In the genomic region with DNA sequence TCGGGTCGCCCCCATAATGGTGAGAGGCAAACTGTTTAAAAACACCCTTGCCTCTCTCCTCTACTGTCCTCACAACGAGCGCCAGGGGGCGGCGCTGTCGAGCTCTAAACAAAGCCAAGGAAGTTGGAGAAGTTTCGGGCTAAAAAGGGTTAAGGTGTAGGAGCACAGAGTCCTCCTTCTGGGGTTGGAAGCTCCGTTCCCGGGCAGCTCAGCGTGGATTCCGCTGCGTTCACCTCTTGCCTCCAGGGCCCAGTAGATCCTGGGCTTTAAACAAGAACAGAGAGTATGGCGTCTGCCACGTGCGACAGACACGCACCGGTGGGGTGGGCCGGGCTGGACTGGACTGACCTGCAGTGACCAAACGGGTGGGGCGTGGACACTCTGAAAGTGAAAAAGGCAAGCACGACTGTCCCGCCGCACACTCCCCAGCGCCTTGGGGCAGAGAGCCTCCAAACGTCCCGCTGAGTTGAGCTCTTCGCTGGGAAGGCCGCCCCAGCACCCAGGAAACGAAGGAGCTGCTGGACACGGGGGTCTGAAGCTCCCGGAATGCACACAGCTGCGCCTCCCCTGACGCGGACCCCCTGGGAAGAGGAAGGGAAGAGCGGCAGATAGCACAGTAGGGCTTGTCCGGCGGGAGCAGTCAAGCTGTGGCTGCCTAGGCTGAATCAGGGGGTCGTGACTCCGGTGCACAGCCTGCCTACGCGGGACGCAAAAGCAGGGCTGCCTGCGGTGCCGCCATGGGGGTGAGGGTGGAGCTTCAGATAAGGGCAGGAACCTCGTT, we compare ENCODE assay signal across 1 cellular context.
TF ChIP-seq lines count a peak whose summit lies in the region.

No MANE protein-coding gene starts in this region.

TF ChIP-seq in HepG2, 621 proteins besides CTCF, POLR2A, EP300 and RAD21:
- TF ChIP-seq SMC3 (IDR thresholded peaks at IDR 0.05; ENCODE audit: low read length) (peak; percentile 39), SRF (IDR thresholded peaks at IDR 0.05; ENCODE audit: low read depth, low read length) (no peak), AKAP8 (CRISPR knock-in tag; IDR thresholded peaks at IDR 0.05) (no peak), HNRNPL (IDR thresholded peaks at IDR 0.05; ENCODE audit: low read depth, low read length) (no peak), PHF5A (CRISPR knock-in tag; IDR thresholded peaks at IDR 0.05; ENCODE audit: low read depth, unreplicated experiment) (no peak), ELF3 (CRISPR knock-in tag; IDR thresholded peaks at IDR 0.05) (no peak), SAP130 (CRISPR knock-in tag; IDR thresholded peaks at IDR 0.05; ENCODE audit: low read depth) (no peak), ZNF652 (CRISPR knock-in tag; IDR thresholded peaks at IDR 0.05; ENCODE audit: borderline replicate concordance, low read depth) (peak; percentile 84), ZSCAN25 (CRISPR knock-in tag; IDR thresholded peaks at IDR 0.05) (no peak), ZNF605 (CRISPR knock-in tag; IDR thresholded peaks at IDR 0.05) (no peak), ARNTL (CRISPR knock-in tag; IDR thresholded peaks at IDR 0.05) (no peak), STAG1 (CRISPR knock-in tag; IDR thresholded peaks at IDR 0.05) (peak; percentile 51), NR1H2 (CRISPR knock-in tag; IDR thresholded peaks at IDR 0.05; ENCODE audit: borderline replicate concordance, low read depth) (no peak), ZNF230 (CRISPR knock-in tag; IDR thresholded peaks at IDR 0.05) (no peak), KLF16 (CRISPR knock-in tag; IDR thresholded peaks at IDR 0.05) (no peak), AGO1 (IDR thresholded peaks at IDR 0.05; ENCODE audit: low read depth, low read length, poor library complexity, severe bottlenecking) (peak; percentile 32), KMT2A (CRISPR knock-in tag; IDR thresholded peaks at IDR 0.05) (no peak), ZNF775 (CRISPR knock-in tag; IDR thresholded peaks at IDR 0.05; ENCODE audit: borderline replicate concordance) (no peak), SSRP1 (CRISPR knock-in tag; IDR thresholded peaks at IDR 0.05) (no peak), ZNF550 (CRISPR knock-in tag; IDR thresholded peaks at IDR 0.05; ENCODE audit: borderline replicate concordance) (no peak), ZBTB4 (CRISPR knock-in tag; IDR thresholded peaks at IDR 0.05; ENCODE audit: borderline replicate concordance) (no peak), ZBTB8A (CRISPR knock-in tag; IDR thresholded peaks at IDR 0.05; ENCODE audit: borderline replicate concordance, low read depth) (no peak), ZNF549 (CRISPR knock-in tag; IDR thresholded peaks at IDR 0.05) (no peak), ATM (IDR thresholded peaks at IDR 0.05; ENCODE audit: borderline replicate concordance) (no peak), ZNF720 (CRISPR knock-in tag; IDR thresholded peaks at IDR 0.05) (no peak), SIN3B (IDR thresholded peaks at IDR 0.05; ENCODE audit: low read length) (no peak)
- TF ChIP-seq, protein P1, sequence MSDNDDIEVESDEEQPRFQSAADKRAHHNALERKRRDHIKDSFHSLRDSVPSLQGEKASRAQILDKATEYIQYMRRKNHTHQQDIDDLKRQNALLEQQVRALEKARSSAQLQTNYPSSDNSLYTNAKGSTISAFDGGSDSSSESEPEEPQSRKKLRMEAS (IDR thresholded peaks at IDR 0.05) = no peak
- TF ChIP-seq, protein P2, sequence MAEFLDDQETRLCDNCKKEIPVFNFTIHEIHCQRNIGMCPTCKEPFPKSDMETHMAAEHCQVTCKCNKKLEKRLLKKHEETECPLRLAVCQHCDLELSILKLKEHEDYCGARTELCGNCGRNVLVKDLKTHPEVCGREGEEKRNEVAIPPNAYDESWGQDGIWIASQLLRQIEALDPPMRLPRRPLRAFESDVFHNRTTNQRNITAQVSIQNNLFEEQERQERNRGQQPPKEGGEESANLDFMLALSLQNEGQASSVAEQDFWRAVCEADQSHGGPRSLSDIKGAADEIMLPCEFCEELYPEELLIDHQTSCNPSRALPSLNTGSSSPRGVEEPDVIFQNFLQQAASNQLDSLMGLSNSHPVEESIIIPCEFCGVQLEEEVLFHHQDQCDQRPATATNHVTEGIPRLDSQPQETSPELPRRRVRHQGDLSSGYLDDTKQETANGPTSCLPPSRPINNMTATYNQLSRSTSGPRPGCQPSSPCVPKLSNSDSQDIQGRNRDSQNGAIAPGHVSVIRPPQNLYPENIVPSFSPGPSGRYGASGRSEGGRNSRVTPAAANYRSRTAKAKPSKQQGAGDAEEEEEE (CRISPR knock-in tag; IDR thresholded peaks at IDR 0.05; ENCODE audit: borderline replicate concordance) = no peak
